1 cellular context compared by ENCODE assay signal in the genomic region with DNA sequence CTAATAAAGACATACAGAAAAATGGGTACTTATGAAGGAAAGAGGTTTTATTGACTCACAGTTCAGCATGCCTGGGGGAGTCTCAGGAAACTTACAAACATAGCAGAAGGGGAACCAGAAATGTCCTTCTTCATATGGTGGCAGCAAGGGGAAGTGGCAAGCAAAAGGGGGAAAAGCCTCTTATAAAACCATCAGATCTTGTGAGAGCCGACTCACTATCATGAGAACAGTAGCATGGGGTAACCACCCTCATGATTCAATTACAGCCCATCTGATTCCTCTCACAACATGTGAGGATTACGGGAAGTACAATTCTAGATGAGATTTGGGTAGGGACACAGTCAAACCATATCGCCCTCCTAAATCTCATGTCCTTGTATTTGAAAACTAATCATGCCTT.
TF ChIP-seq lines count a peak whose summit lies in the region.

No MANE protein-coding gene starts in this region.

TF ChIP-seq in HepG2, 621 proteins besides CTCF, POLR2A, EP300 and RAD21 (continued from another document):
- no peak for TF ChIP-seq ZFP37 (CRISPR knock-in tag; IDR thresholded peaks at IDR 0.05; ENCODE audit: borderline replicate concordance)
- TF ChIP-seq, protein P1, sequence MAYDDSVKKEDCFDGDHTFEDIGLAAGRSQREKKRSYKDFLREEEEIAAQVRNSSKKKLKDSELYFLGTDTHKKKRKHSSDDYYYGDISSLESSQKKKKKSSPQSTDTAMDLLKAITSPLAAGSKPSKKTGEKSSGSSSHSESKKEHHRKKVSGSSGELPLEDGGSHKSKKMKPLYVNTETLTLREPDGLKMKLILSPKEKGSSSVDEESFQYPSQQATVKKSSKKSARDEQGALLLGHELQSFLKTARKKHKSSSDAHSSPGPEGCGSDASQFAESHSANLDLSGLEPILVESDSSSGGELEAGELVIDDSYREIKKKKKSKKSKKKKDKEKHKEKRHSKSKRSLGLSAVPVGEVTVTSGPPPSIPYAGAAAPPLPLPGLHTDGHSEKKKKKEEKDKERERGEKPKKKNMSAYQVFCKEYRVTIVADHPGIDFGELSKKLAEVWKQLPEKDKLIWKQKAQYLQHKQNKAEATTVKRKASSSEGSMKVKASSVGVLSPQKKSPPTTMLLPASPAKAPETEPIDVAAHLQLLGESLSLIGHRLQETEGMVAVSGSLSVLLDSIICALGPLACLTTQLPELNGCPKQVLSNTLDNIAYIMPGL (CRISPR knock-in tag; IDR thresholded peaks at IDR 0.05; ENCODE audit: borderline replicate concordance in 1 of 2, low read depth in 1 of 2): no peak
- no peak for TF ChIP-seq POGZ (CRISPR knock-in tag; IDR thresholded peaks at IDR 0.05)
- TF ChIP-seq, protein P2, sequence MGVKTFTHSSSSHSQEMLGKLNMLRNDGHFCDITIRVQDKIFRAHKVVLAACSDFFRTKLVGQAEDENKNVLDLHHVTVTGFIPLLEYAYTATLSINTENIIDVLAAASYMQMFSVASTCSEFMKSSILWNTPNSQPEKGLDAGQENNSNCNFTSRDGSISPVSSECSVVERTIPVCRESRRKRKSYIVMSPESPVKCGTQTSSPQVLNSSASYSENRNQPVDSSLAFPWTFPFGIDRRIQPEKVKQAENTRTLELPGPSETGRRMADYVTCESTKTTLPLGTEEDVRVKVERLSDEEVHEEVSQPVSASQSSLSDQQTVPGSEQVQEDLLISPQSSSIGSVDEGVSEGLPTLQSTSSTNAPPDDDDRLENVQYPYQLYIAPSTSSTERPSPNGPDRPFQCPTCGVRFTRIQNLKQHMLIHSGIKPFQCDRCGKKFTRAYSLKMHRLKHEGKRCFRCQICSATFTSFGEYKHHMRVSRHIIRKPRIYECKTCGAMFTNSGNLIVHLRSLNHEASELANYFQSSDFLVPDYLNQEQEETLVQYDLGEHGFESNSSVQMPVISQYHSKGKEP (CRISPR knock-in tag; IDR thresholded peaks at IDR 0.05): no peak
- TF ChIP-seq JUND (CRISPR knock-in tag; IDR thresholded peaks at IDR 0.05): no peak
- no peak for TF ChIP-seq ZNF20 (CRISPR knock-in tag; IDR thresholded peaks at IDR 0.05)
TF ChIP-seq in HepG2: peak in this region for 0.
